Comparison of ENCODE assay signal across 9 cellular contexts in the genomic region with DNA sequence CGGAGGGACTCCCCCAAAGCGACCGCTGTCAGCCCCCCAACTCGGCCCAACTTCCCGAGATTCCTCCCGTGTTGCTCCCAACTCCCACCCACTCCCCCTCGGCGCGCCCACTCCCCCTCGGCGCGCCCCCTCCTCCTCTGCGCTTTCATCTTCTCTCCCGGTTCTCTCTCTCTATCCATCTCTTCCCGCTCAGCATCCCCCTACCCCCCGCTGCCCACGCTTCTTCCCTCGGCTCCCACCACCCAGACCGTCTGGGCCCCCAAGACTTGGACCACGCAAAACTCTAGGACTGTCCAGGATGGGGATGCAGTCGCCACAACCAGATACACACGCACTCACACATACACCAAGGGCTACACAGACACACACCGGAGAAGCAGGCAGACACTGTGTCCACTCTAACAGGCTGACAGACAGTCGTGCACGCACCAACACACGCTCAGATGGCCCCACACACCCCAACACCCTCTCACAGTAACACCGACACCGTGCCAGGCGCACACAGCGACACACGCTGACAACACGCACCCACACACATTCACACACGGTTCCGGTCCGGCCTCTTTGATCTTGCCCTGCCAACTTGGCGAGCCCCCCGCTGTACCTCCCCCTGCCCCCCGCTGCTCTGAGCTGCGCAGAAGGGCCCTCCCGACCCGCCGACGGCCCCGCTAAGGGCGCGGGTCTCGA. TPM values are rescaled to one million over a fixed set of nuclear protein-coding genes. Genes with fewer than 3 reads are reported as not detected.
A peak's percentile ranks its signal among the peaks of the same experiment; 100 is the strongest.
DNase-seq lines count a peak whose midpoint lies in the region; ATAC-seq and TF ChIP-seq lines count a peak whose summit lies in the region.
"Had no signal": no experiment of that assay in that cellular context is flagged by ENCODE, and none has a peak within 500 bp of the region (broad histone marks: within the 10 kb centered on the region; RNA-seq: fewer than 3 reads in every experiment).

No MANE protein-coding gene starts in this region.

- H3K4me3 ChIP-seq in astrocyte of the cerebellum (ENCODE audit: low read depth, low read length) (peak overlapping the region; percentile 9), transverse colon (peak overlapping the region in 3 of 4 donors; percentile 37 to 50 (median 46))

- no peaks in the 10 kb centered on the region for H3K36me3 ChIP-seq in transverse colon

- no peaks in the 10 kb centered on the region for H3K9me3 Mint-ChIP-seq in memory B cell

- H3K4me3 Mint-ChIP-seq in memory B cell: peak overlapping the region; percentile 59

- H3K27ac ChIP-seq in transverse colon: peak overlapping the region in 1 of 4 donors; percentile 36

- peak; percentile 62 for DNase-seq in activated effector memory CD4-positive, alpha-beta T cell treated with anti-CD3 and anti-CD28 coated beads, Interleukin-2, amount 50 U/mL, for 16 hours
- no peak for DNase-seq in activated effector memory CD4-positive, alpha-beta T cell treated with Interleukin-2 at 50 U/mL for 16 hours
- no peak for DNase-seq in astrocyte of the cerebellum (ENCODE audit: low read depth)
- DNase-seq in memory B cell (ENCODE audit: low spot score in 2 of 2): no peak
- DNase-seq in transverse colon: no peak
- DNase-seq in HuH-7.5 (ENCODE audit: low spot score): no peak
- DNase-seq in T-helper 9 cell: no peak

- peaks cover 86% of the 10 kb centered on the region for H3K27me3 ChIP-seq in transverse colon

- WGBS in transverse colon (ENCODE audit: low coverage in 1 of 2), 2 donors: 0 to 3% methylated on average over 2 to 37 of the region's 47 CpGs

- TF ChIP-seq EP300 in transverse colon (IDR thresholded peaks at IDR 0.05; ENCODE audit: low read depth): no peak

- no peak for TF ChIP-seq CTCF in astrocyte of the cerebellum (IDR thresholded peaks at IDR 0.05; ENCODE audit: low read depth, low read length, missing control alignments)
- TF ChIP-seq CTCF in transverse colon (IDR thresholded peaks at IDR 0.05): no peak

- intact Hi-C loops in transverse colon (cut with DNase I; ENCODE audit: low total_unique reads): no loop called here

- no peak overlapping the region for H3K27ac Mint-ChIP-seq in memory B cell

- no peak for TF ChIP-seq POLR2A in transverse colon (IDR thresholded peaks at IDR 0.05)

- no peaks in the 10 kb centered on the region for H3K36me3 Mint-ChIP-seq in memory B cell

- H3K4me1 Mint-ChIP-seq in memory B cell: peaks cover 21% of the 10 kb centered on the region

- ATAC-seq in memory B cell (ENCODE audit: low read depth): no peak
- no peak for ATAC-seq in HG03342 (IDR thresholded peaks at IDR 0.05; ENCODE audit: unreplicated experiment)

- H3K27me3 Mint-ChIP-seq in memory B cell: peaks cover 26% of the 10 kb centered on the region

- in situ Hi-C loops in astrocyte of the cerebellum (cut with HindIII; ENCODE audit: low sequenced_read_pairs): no loop called here
- in situ Hi-C loops in transverse colon (cut with MboI; ENCODE audit: low pct_ligation_motif_present in 1 of 4, low pct_unique_long_range_greater_than_20kb in 1 of 4, low sequenced_read_pairs in 3 of 4): loop anchor here in 2 of 4 donors (25.0 kb wide), 3 partner anchors 278 to 828 kb away; no protein-coding TSS in a partner anchor

- no peaks in the 10 kb centered on the region for H3K9me3 ChIP-seq in transverse colon

- H3K4me1 ChIP-seq in transverse colon: peaks cover 4 to 38% (median 25%) of the 10 kb centered on the region in 4 donors

RNA-seq across cellular contexts. Expression of a gene that starts 1.1 kb away (rescaled TPM):
- total RNA-seq in transverse colon: 1 to 10 TPM in 2 of 4 donors, under 1 TPM in 2; 0.40 to 1.9 (median 1.00) TPM
- total RNA-seq: fibroblast of villous mesenchyme had no signal
